Comparison of ENCODE assay signal across 23 cellular contexts in genomic region chr12:123898673-123899072, GRCh38.
DNase-seq lines count a peak whose midpoint lies in the region; ATAC-seq and TF ChIP-seq lines count a peak whose summit lies in the region.
"Had no signal": no experiment of that assay in that cellular context is flagged by ENCODE, and none has a peak within 500 bp of the region (broad histone marks: within the 10 kb centered on the region; RNA-seq: fewer than 3 reads in every experiment).

No MANE protein-coding gene starts in this region.

- no peaks in the 10 kb centered on the region for H3K79me1 ChIP-seq in H9 (ENCODE audit: insufficient read depth, low read depth, low read length, poor library complexity, severe bottlenecking)

- no peak overlapping the region for H3K56ac ChIP-seq in H9 (ENCODE audit: insufficient read length, low read depth, low read length)

- TF ChIP-seq POLR2A in sigmoid colon (IDR thresholded peaks at IDR 0.05) = no peak
- TF ChIP-seq POLR2A in uterus (IDR thresholded peaks at IDR 0.05) = no peak

- H3K23ac ChIP-seq in H9 (ENCODE audit: insufficient read length, low read depth, low read length) = no peak overlapping the region

- CTCF ChIA-PET in activated CD8-positive, alpha-beta memory T cell treated with anti-CD3 and anti-CD28 coated beads, Interleukin-2, amount 10 ng/mL, durations not matched to agents 7 days and 5 days (lab: Charles Lee) = no interaction called here

- H4K8ac ChIP-seq in H9 (replicated peaks; ENCODE audit: insufficient read length, low read depth, low read length) = no peak overlapping the region

- H2BK120ac ChIP-seq in H9 (ENCODE audit: low read depth, low read length, poor library complexity, severe bottlenecking) = no peak overlapping the region

- H2AK5ac ChIP-seq in H9 (ENCODE audit: insufficient read length, low read length) = no peak overlapping the region

- no CpG with 5 or more reads among the region's 18 CpGs for WGBS in H9 (ENCODE audit: extremely low coverage, insufficient read length, low lambda C conversion rate)
- 94 to 98% methylated on average over 15 to 18 of the region's 18 CpGs for WGBS in endodermal cell (ENCODE audit: insufficient coverage in 1 of 2, insufficient read length in 1 of 2), 2 experiments
- 88 to 90% methylated on average over 18 of the region's 18 CpGs for WGBS in sigmoid colon, 2 donors

- no peak overlapping the region for H2BK5ac ChIP-seq in H9 (ENCODE audit: insufficient read length, low read length)

- H3K4me3 Mint-ChIP-seq in H9 (no peak overlapping the region), endodermal cell (no peak overlapping the region), neural progenitor cell (no peak overlapping the region)
- no peak overlapping the region for H3K4me3 Mint-ChIP-seq in activated CD8-positive, alpha-beta memory T cell treated with anti-CD3 and anti-CD28 coated beads, Interleukin-2, amount 10 ng/mL, durations not matched to agents 7 days and 5 days
- H3K4me3 Mint-ChIP-seq: CD14-positive monocyte; CD4-positive, alpha-beta T cell; CD8-positive, alpha-beta memory T cell had no signal

- H3K27me3 ChIP-seq in H9 (ENCODE audit: insufficient read depth, low read length) = no peaks in the 10 kb centered on the region
- no peaks in the 10 kb centered on the region for H3K27me3 ChIP-seq in endodermal cell (ENCODE audit: control insufficient read depth, insufficient read depth, low read length, poor library complexity, severe bottlenecking)
- H3K27me3 ChIP-seq in neural progenitor cell = peaks cover 4% of the 10 kb centered on the region
- peaks cover 0 to 16% (median 2%) of the 10 kb centered on the region in 3 donors for H3K27me3 ChIP-seq in sigmoid colon
- no peaks in the 10 kb centered on the region for H3K27me3 ChIP-seq in uterus
- H3K27me3 ChIP-seq: BE2C; BLaER1 treated with 17β-estradiol and CSF1 and Interleukin-3, amounts not matched to agents 10 nM and 100 nM had no signal

- H3K9ac ChIP-seq in H9 (ENCODE audit: extremely low read depth, insufficient read length, low read length) = no peak overlapping the region
- H3K9ac ChIP-seq in endodermal cell (ENCODE audit: extremely low read depth, low read length, poor library complexity, severe bottlenecking) = no peak overlapping the region
- no peak overlapping the region for H3K9ac ChIP-seq in neural progenitor cell
- H3K9ac ChIP-seq: BLaER1 treated with 17β-estradiol and CSF1 and Interleukin-3, amounts not matched to agents 10 nM and 100 nM had no signal

- H3K9me3 Mint-ChIP-seq in H9 = peaks cover 2 to 11% of the 10 kb centered on the region in 2 experiments; a peak in 3 of 5 replicates
- H3K9me3 Mint-ChIP-seq in endodermal cell = peaks cover 6% of the 10 kb centered on the region
- no peaks in the 10 kb centered on the region for H3K9me3 Mint-ChIP-seq in neural progenitor cell
- no peaks in the 10 kb centered on the region for H3K9me3 Mint-ChIP-seq in activated CD8-positive, alpha-beta memory T cell treated with anti-CD3 and anti-CD28 coated beads, Interleukin-2, amount 10 ng/mL, durations not matched to agents 7 days and 5 days (ENCODE audit: low read depth)
- H3K9me3 Mint-ChIP-seq: CD4-positive, alpha-beta T cell; CD8-positive, alpha-beta memory T cell had no signal

- H3F3A ChIP-seq in neural progenitor cell (ENCODE audit: low read depth) = peaks cover 7% of the 10 kb centered on the region

- no peak overlapping the region for H3K27ac Mint-ChIP-seq in H9
- H3K27ac Mint-ChIP-seq in endodermal cell = no peak overlapping the region
- peak overlapping the region; percentile 64 for H3K27ac Mint-ChIP-seq in neural progenitor cell
- no peak overlapping the region for H3K27ac Mint-ChIP-seq in activated CD8-positive, alpha-beta memory T cell treated with anti-CD3 and anti-CD28 coated beads, Interleukin-2, amount 10 ng/mL, durations not matched to agents 7 days and 5 days
- H3K27ac Mint-ChIP-seq: CD14-positive monocyte; CD4-positive, alpha-beta T cell; CD8-positive, alpha-beta memory T cell had no signal

- H3T11ph ChIP-seq in H9 (ENCODE audit: low read length) = no peak overlapping the region

- no peak overlapping the region for H2BK15ac ChIP-seq in H9 (ENCODE audit: low read depth, low read length)

- H2AFZ ChIP-seq in H9 (ENCODE audit: low read length) (no peak overlapping the region), neural progenitor cell (replicated peaks) (no peak overlapping the region)

- TF ChIP-seq EP300 in sigmoid colon (IDR thresholded peaks at IDR 0.05) = no peak

- no peak overlapping the region for H3K14ac ChIP-seq in H9 (ENCODE audit: insufficient read depth, low read length)

- no peaks in the 10 kb centered on the region for H3K36me3 ChIP-seq in endodermal cell (ENCODE audit: control insufficient read depth, insufficient read depth, low read length)
- no peaks in the 10 kb centered on the region for H3K36me3 ChIP-seq in neural progenitor cell
- H3K36me3 ChIP-seq in sigmoid colon = no peaks in the 10 kb centered on the region
- no peaks in the 10 kb centered on the region for H3K36me3 ChIP-seq in uterus
- H3K36me3 ChIP-seq: BE2C had no signal

- H3K9me3 ChIP-seq in H9 (ENCODE audit: control insufficient read depth, low read depth, low read length) (no peaks in the 10 kb centered on the region), endodermal cell (ENCODE audit: control insufficient read depth, low read length) (no peaks in the 10 kb centered on the region), neural progenitor cell (ENCODE audit: low read depth) (no peaks in the 10 kb centered on the region), sigmoid colon (no peaks in the 10 kb centered on the region), uterus (no peaks in the 10 kb centered on the region)
- H3K9me3 ChIP-seq: A549; BE2C; BLaER1 treated with 17β-estradiol and CSF1 and Interleukin-3, amounts not matched to agents 10 nM and 100 nM had no signal

- no peak for ATAC-seq in GM18498 (IDR thresholded peaks at IDR 0.05; ENCODE audit: unreplicated experiment)
- no peak for ATAC-seq in activated CD8-positive, alpha-beta memory T cell treated with anti-CD3 and anti-CD28 coated beads, Interleukin-2, amount 10 ng/mL, durations not matched to agents 7 days and 5 days
- ATAC-seq: A549, GM12878, HCT116 had no signal

- intact Hi-C loops in sigmoid colon (cut with DNase I) (no loop called here), uterus (cut with DNase I; ENCODE audit: low total_unique reads) (no loop called here)

- no peak overlapping the region for H3K18ac ChIP-seq in H9 (ENCODE audit: insufficient read length, low read depth, low read length)

- H3K23me2 ChIP-seq in H9 (ENCODE audit: insufficient read length, low read depth, low read length, poor library complexity, severe bottlenecking) = no peaks in the 10 kb centered on the region

- peaks cover 0 to 10% (median 2%) of the 10 kb centered on the region in 3 experiments; a peak in 4 of 7 replicates for H3K36me3 Mint-ChIP-seq in H9 (ENCODE audit: insufficient read depth in 1 of 3, low read depth in 3 of 3)
- no peaks in the 10 kb centered on the region for H3K36me3 Mint-ChIP-seq in endodermal cell (ENCODE audit: low read depth)
- H3K36me3 Mint-ChIP-seq in neural progenitor cell = no peaks in the 10 kb centered on the region
- H3K36me3 Mint-ChIP-seq in activated CD8-positive, alpha-beta memory T cell treated with anti-CD3 and anti-CD28 coated beads, Interleukin-2, amount 10 ng/mL, durations not matched to agents 7 days and 5 days = no peaks in the 10 kb centered on the region
- H3K36me3 Mint-ChIP-seq: CD14-positive monocyte; CD8-positive, alpha-beta memory T cell had no signal

- H3K4me1 Mint-ChIP-seq in H9 (peaks cover 7 to 10% of the 10 kb centered on the region in 2 experiments), endodermal cell (peaks cover 6% of the 10 kb centered on the region), neural progenitor cell (peaks cover 15% of the 10 kb centered on the region)
- peaks cover 5% of the 10 kb centered on the region for H3K4me1 Mint-ChIP-seq in activated CD8-positive, alpha-beta memory T cell treated with anti-CD3 and anti-CD28 coated beads, Interleukin-2, amount 10 ng/mL, durations not matched to agents 7 days and 5 days
- H3K4me1 Mint-ChIP-seq: CD8-positive, alpha-beta memory T cell had no signal

- no peak overlapping the region for H3K27ac ChIP-seq in H9 (ENCODE audit: insufficient read length, low read depth, low read length)
- no peak overlapping the region for H3K27ac ChIP-seq in endodermal cell (ENCODE audit: low read depth, low read length)
- H3K27ac ChIP-seq in neural progenitor cell = no peak overlapping the region
- H3K27ac ChIP-seq in sigmoid colon = no peak overlapping the region
- H3K27ac ChIP-seq in uterus = no peak overlapping the region
- H3K27ac ChIP-seq: A549; BLaER1 treated with 17β-estradiol and CSF1 and Interleukin-3, amounts not matched to agents 10 nM and 100 nM had no signal

- H3K4me3 ChIP-seq in endodermal cell (ENCODE audit: low read length) (no peak overlapping the region), neural progenitor cell (no peak overlapping the region), sigmoid colon (no peak overlapping the region), uterus (no peak overlapping the region)
- H3K4me3 ChIP-seq: A549; BLaER1 treated with 17β-estradiol and CSF1 and Interleukin-3, amounts not matched to agents 10 nM and 100 nM; GM12878 had no signal

- no peak overlapping the region for H2BK20ac ChIP-seq in H9 (ENCODE audit: low read depth, low read length, poor library complexity, severe bottlenecking)

- H2BK12ac ChIP-seq in H9 (ENCODE audit: insufficient read length, low read depth, low read length) = no peak overlapping the region

- H4K20me1 ChIP-seq in H9 (ENCODE audit: control insufficient read depth, insufficient read depth, insufficient read length) = no peaks in the 10 kb centered on the region
- no peaks in the 10 kb centered on the region for H4K20me1 ChIP-seq in neural progenitor cell (ENCODE audit: low read depth)
- H4K20me1 ChIP-seq: BLaER1 treated with 17β-estradiol and CSF1 and Interleukin-3, amounts not matched to agents 10 nM and 100 nM had no signal

- H4K5ac ChIP-seq in H9 (ENCODE audit: insufficient read length, low read depth, low read length) = no peak overlapping the region

- DNase-seq in H9 (peak; percentile 81), endodermal cell (peak; percentile 69), neural progenitor cell (ENCODE audit: low spot score) (no peak), sigmoid colon (peak; percentile 30), uterus (no peak)
- no peak for DNase-seq in activated CD8-positive, alpha-beta memory T cell treated with anti-CD3 and anti-CD28 coated beads, Interleukin-2, amount 10 ng/mL, durations not matched to agents 7 days and 5 days
- DNase-seq: 8988T; ACHN; AML-193; BE2C; CD4-positive, alpha-beta T cell; CD8-positive, alpha-beta memory T cell; DMS 273 treated with DMSO at 0.1 percent for 48 hours; DMS79; EL; GDM1; H7 had no signal

- H3K4ac ChIP-seq in H9 (ENCODE audit: low read depth, low read length) = no peak overlapping the region

- H3K27me3 Mint-ChIP-seq in H9 (ENCODE audit: low read depth) = peaks cover 81% of the 10 kb centered on the region
- peaks cover 10% of the 10 kb centered on the region for H3K27me3 Mint-ChIP-seq in endodermal cell (ENCODE audit: insufficient read depth)
- peaks cover 11% of the 10 kb centered on the region for H3K27me3 Mint-ChIP-seq in neural progenitor cell (ENCODE audit: insufficient read depth, low read depth)
- H3K27me3 Mint-ChIP-seq in activated CD8-positive, alpha-beta memory T cell treated with anti-CD3 and anti-CD28 coated beads, Interleukin-2, amount 10 ng/mL, durations not matched to agents 7 days and 5 days = peaks cover 10% of the 10 kb centered on the region
- H3K27me3 Mint-ChIP-seq: CD4-positive, alpha-beta T cell had no signal

- TF ChIP-seq CTCF in H9 (conservative IDR thresholded peaks at IDR 0.05) = no peak
- TF ChIP-seq CTCF in endodermal cell (conservative IDR thresholded peaks at IDR 0.05) = no peak
- TF ChIP-seq CTCF in neural progenitor cell (IDR thresholded peaks at IDR 0.05) = no peak
- TF ChIP-seq CTCF in sigmoid colon (IDR thresholded peaks at IDR 0.05) = no peak
- no peak for TF ChIP-seq CTCF in uterus (IDR thresholded peaks at IDR 0.05)

- no peaks in the 10 kb centered on the region for H3K79me2 ChIP-seq in H9 (ENCODE audit: insufficient read depth, low read length)
- H3K79me2 ChIP-seq in neural progenitor cell (ENCODE audit: low read depth) = no peaks in the 10 kb centered on the region

- H3K4me1 ChIP-seq in H9 (ENCODE audit: insufficient read depth, low read length) (no peaks in the 10 kb centered on the region), endodermal cell (ENCODE audit: control insufficient read depth, insufficient read depth, low read length) (peaks cover 3% of the 10 kb centered on the region), neural progenitor cell (peaks cover 15% of the 10 kb centered on the region), sigmoid colon (no peaks in the 10 kb centered on the region), uterus (no peaks in the 10 kb centered on the region)
- H3K4me1 ChIP-seq: BE2C had no signal

- no peak overlapping the region for H3K4me2 ChIP-seq in H9 (ENCODE audit: insufficient read depth, insufficient read length, low read length)
- H3K4me2 ChIP-seq in neural progenitor cell = no peak overlapping the region
- H3K4me2 ChIP-seq: A549; BLaER1 treated with 17β-estradiol and CSF1 and Interleukin-3, amounts not matched to agents 10 nM and 100 nM had no signal

- no peak overlapping the region for H4K91ac ChIP-seq in H9 (ENCODE audit: insufficient read length, low read depth, low read length)

Comparison
In these comparisons a context has a peak if more than half of its experiments do, and no peak if none do; other contexts are left out.
1. DNase-seq: peak in H9 (single experiment), endodermal cell (single experiment) and sigmoid colon (single experiment); none in neural progenitor cell (single experiment), activated CD8-positive, alpha-beta memory T cell treated with anti-CD3 and anti-CD28 coated beads, Interleukin-2, amount 10 ng/mL, durations not matched to agents 7 days and 5 days (single experiment) and uterus (0 of 2).